In the genomic region with DNA sequence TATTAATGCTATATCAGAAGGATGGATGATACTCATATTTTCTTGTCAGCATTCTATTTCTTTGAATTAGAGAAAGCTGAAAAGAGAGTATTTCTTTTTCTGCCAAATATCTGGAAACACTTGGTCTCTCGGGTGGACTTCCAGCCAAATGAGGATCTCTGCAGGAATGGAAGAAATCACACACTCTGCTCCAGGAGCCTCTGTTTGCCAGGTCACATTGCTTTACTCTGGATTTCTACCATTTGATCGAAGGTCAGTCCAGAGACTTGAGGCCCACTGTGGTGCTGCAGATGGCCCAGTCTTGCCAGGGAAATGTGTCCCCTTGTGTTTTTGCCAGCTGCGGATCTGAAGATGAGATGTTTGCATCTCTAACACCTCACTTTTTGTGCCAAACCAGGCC, we compare ENCODE assay signal across 26 cellular contexts.
"Had no signal": no experiment of that assay in that cellular context is flagged by ENCODE, and none has a peak within 500 bp of the region (broad histone marks: within the 10 kb centered on the region; RNA-seq: fewer than 3 reads in every experiment).

No MANE protein-coding gene starts in this region.

- H3K4me3 Mint-ChIP-seq: naive thymus-derived CD8-positive, alpha-beta T cell; nephron progenitor cell; stimulated activated naive B cell treated with anti-CD40 and anti-IgM and Interleukin-4, amounts not matched to agents 10 μg/mL and 1 μg/mL and 100 μg/mL, for 72 hours had no signal

- H3K27ac Mint-ChIP-seq: naive thymus-derived CD8-positive, alpha-beta T cell; nephron progenitor cell; stimulated activated naive B cell treated with anti-CD40 and anti-IgM and Interleukin-4, amounts not matched to agents 10 μg/mL and 1 μg/mL and 100 μg/mL, for 72 hours had no signal

- H3K4me3 ChIP-seq: coronary artery, esophagus squamous epithelium, gastrocnemius medialis, left lung, psoas muscle, transverse colon, upper lobe of right lung, uterus had no signal

- H3K9me3 Mint-ChIP-seq: naive thymus-derived CD8-positive, alpha-beta T cell; stimulated activated naive CD8-positive, alpha-beta T cell treated with anti-CD3 and anti-CD28 coated beads, Interleukin-15, Interleukin-2, amounts not matched to agents 100 ng/mL and 50 ng/mL, for 24 hours had no signal

- H3K4me1 ChIP-seq: gastrocnemius medialis, left lung, psoas muscle, upper lobe of right lung, uterus had no signal

- H3K27ac ChIP-seq: coronary artery, gastrocnemius medialis, left lung, psoas muscle, transverse colon, upper lobe of right lung, uterus had no signal

- H3K4me1 Mint-ChIP-seq: stimulated activated naive B cell treated with anti-CD40 and anti-IgM and Interleukin-4, amounts not matched to agents 10 μg/mL and 1 μg/mL and 100 μg/mL, for 72 hours had no signal

- H3K27me3 ChIP-seq: esophagus squamous epithelium, gastrocnemius medialis, left lung, transverse colon, upper lobe of right lung, uterus had no signal

- H3K36me3 ChIP-seq: esophagus squamous epithelium, gastrocnemius medialis, left lung, transverse colon, upper lobe of right lung, uterus had no signal

- FAIRE-seq: endothelial cell of umbilical vein, kidney, small intestine had no signal

- DNase-seq: dermis blood vessel endothelial cell; effector memory CD4-positive, alpha-beta T cell; erythroblast; esophagus squamous epithelium; gastrocnemius medialis; head of caudate nucleus; kidney; left lung; mesendoderm; midbrain; naive thymus-derived CD8-positive, alpha-beta T cell; nephron progenitor cell; nucleus accumbens; posterior cingulate gyrus; psoas muscle; right cardiac atrium; small intestine; stimulated activated CD4-positive, alpha-beta T cell treated with anti-CD3 and anti-CD28 coated beads, Interleukin-15, amount 100 ng/mL, for 24 hours; stimulated activated CD4-positive, alpha-beta T cell treated with anti-CD3 and anti-CD28 coated beads, Interleukin-2, amount 100 ng/mL, for 48 hours; stimulated activated naive B cell treated with anti-CD40 and anti-IgM and Interleukin-4, amounts not matched to agents 10 μg/mL and 1 μg/mL and 100 μg/mL, for 72 hours; transverse colon; upper lobe of right lung; uterus had no signal

- H3K9me3 ChIP-seq: esophagus squamous epithelium, gastrocnemius medialis, left lung, psoas muscle, transverse colon, upper lobe of right lung, uterus had no signal

- ATAC-seq: gastrocnemius medialis; left lung; naive thymus-derived CD8-positive, alpha-beta T cell; psoas muscle; right cardiac atrium; stimulated activated naive B cell treated with anti-CD40 and anti-IgM and Interleukin-4, amounts not matched to agents 10 μg/mL and 1 μg/mL and 100 μg/mL, for 72 hours; upper lobe of right lung had no signal
